ENCODE assay signal across 18 cellular contexts in genomic region chr10:132432176-132432540, GRCh38.
"Had no signal": no experiment of that assay in that cellular context is flagged by ENCODE, and none has a peak within 500 bp of the region (broad histone marks: within the 10 kb centered on the region; RNA-seq: fewer than 3 reads in every experiment).

No MANE protein-coding gene starts in this region.

- H3K4me3 ChIP-seq: esophagus squamous epithelium, gastroesophageal sphincter, left ventricle myocardium inferior, ovary, right atrium auricular region, tibial artery, upper lobe of left lung, uterus had no signal

- H3K27me3 ChIP-seq: esophagus squamous epithelium, gastroesophageal sphincter, ovary, right atrium auricular region, tibial artery, upper lobe of left lung, uterus had no signal

- ATAC-seq: effector memory CD8-positive, alpha-beta T cell; gastroesophageal sphincter; left cardiac atrium; naive thymus-derived CD4-positive, alpha-beta T cell had no signal

- H3K4me1 ChIP-seq: right atrium auricular region, uterus had no signal

- H3K9me3 ChIP-seq: esophagus squamous epithelium, gastroesophageal sphincter, left ventricle myocardium inferior, ovary, right atrium auricular region, tibial artery, upper lobe of left lung, uterus had no signal

- H3K27ac ChIP-seq: esophagus squamous epithelium, gastroesophageal sphincter, left ventricle myocardium inferior, ovary, right atrium auricular region, tibial artery, upper lobe of left lung, uterus had no signal

- DNase-seq: effector memory CD8-positive, alpha-beta T cell; esophagus squamous epithelium; foreskin fibroblast; immature natural killer cell; left cardiac atrium; left ventricle myocardium inferior; mesendoderm; naive thymus-derived CD4-positive, alpha-beta T cell; nephron progenitor cell; ovary; small intestine; stimulated activated CD4-positive, alpha-beta T cell treated with anti-CD3 and anti-CD28 coated beads, Interleukin-2, amount 100 ng/mL, for 48 hours; stimulated activated naive CD4-positive, alpha-beta T cell treated with Interleukin-2 at 50 U/mL for 16 hours; tibial artery; uterus had no signal

- H3K36me3 ChIP-seq: left ventricle myocardium inferior, ovary, right atrium auricular region, tibial artery, uterus had no signal
